15 cellular contexts compared by ENCODE assay signal in the genomic region with DNA sequence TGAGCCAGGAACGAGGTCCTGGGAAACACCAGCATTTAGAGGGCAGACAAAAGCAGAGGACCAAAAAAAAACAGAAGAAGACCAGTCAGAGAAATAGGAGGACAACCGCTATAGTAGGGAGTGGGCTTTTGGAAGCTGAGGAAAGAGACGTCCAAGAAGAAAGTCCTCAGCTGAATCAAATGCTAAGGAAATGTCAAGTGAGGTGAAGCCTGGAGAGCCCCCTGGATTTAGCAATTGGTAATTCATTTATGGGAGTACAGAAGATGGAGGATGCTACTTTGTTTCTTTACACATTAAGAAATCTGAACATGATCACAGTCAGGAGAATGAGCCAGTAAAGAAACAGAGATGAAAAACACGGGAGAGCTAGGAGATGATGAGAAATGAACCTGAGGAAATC.
"Had no signal": no experiment of that assay in that cellular context is flagged by ENCODE, and none has a peak within 500 bp of the region (broad histone marks: within the 10 kb centered on the region; RNA-seq: fewer than 3 reads in every experiment).

No MANE protein-coding gene starts in this region.

- ATAC-seq: natural killer cell treated with Interleukin-12 subunit alpha and Interleukin-12 subunit beta and Interleukin-15 and Interleukin-18, amount 100 ng/mL, for 72 hours; psoas muscle; stimulated activated naive CD8-positive, alpha-beta T cell treated with anti-CD3 and anti-CD28 coated beads, Interleukin-15, Interleukin-2, amounts not matched to agents 100 U/mL and 50 U/mL, for 24 hours had no signal

- H3K36me3 Mint-ChIP-seq: activated naive CD8-positive, alpha-beta T cell treated with anti-CD3 and anti-CD28 coated beads for 36 hours; natural killer cell treated with Interleukin-12 subunit alpha and Interleukin-12 subunit beta and Interleukin-15 and Interleukin-18, amount 100 ng/mL, for 72 hours had no signal

- H3K4me3 Mint-ChIP-seq: activated CD4-positive, alpha-beta memory T cell treated with anti-CD3 and anti-CD28 coated beads, Interleukin-2, amount 10 ng/mL, durations not matched to agents 7 days and 5 days; activated naive CD8-positive, alpha-beta T cell treated with anti-CD3 and anti-CD28 coated beads for 36 hours; natural killer cell treated with Interleukin-12 subunit alpha and Interleukin-12 subunit beta and Interleukin-15 and Interleukin-18, amount 100 ng/mL, for 72 hours had no signal

- H3K4me3 ChIP-seq: left lung, psoas muscle, sigmoid colon, upper lobe of left lung had no signal

- H3K4me1 Mint-ChIP-seq: activated CD4-positive, alpha-beta memory T cell treated with anti-CD3 and anti-CD28 coated beads, Interleukin-2, amount 10 ng/mL, durations not matched to agents 7 days and 5 days; activated naive CD8-positive, alpha-beta T cell treated with anti-CD3 and anti-CD28 coated beads for 36 hours had no signal

- H3K4me1 ChIP-seq: left lung, sigmoid colon, upper lobe of left lung had no signal

- H3K9me3 Mint-ChIP-seq: activated CD4-positive, alpha-beta memory T cell treated with anti-CD3 and anti-CD28 coated beads, Interleukin-2, amount 10 ng/mL, durations not matched to agents 7 days and 5 days; activated naive CD8-positive, alpha-beta T cell treated with anti-CD3 and anti-CD28 coated beads for 36 hours; natural killer cell treated with Interleukin-12 subunit alpha and Interleukin-12 subunit beta and Interleukin-15 and Interleukin-18, amount 100 ng/mL, for 72 hours had no signal

- H3K27me3 ChIP-seq: left lung, sigmoid colon, upper lobe of left lung had no signal

- H3K27ac Mint-ChIP-seq: activated CD4-positive, alpha-beta memory T cell treated with anti-CD3 and anti-CD28 coated beads, Interleukin-2, amount 10 ng/mL, durations not matched to agents 7 days and 5 days; activated naive CD8-positive, alpha-beta T cell treated with anti-CD3 and anti-CD28 coated beads for 36 hours; natural killer cell treated with Interleukin-12 subunit alpha and Interleukin-12 subunit beta and Interleukin-15 and Interleukin-18, amount 100 ng/mL, for 72 hours had no signal

- H3K9me3 ChIP-seq: left lung, psoas muscle, sigmoid colon, upper lobe of left lung had no signal

- H3K27ac ChIP-seq: left lung, psoas muscle, sigmoid colon, upper lobe of left lung had no signal

- DNase-seq: activated CD4-positive, alpha-beta memory T cell treated with anti-CD3 and anti-CD28 coated beads, Interleukin-2, amount 10 ng/mL, durations not matched to agents 7 days and 5 days; activated CD4-positive, alpha-beta T cell treated with anti-CD3 and anti-CD28 coated beads for 1 hour; activated gamma-delta T cell treated with Interleukin-2 at 50 U/mL for 16 hours; activated naive CD8-positive, alpha-beta T cell treated with anti-CD3 and anti-CD28 coated beads for 36 hours; activated T-cell treated with anti-CD3 and anti-CD28 coated beads, Interleukin-2, amount 50 U/mL, for 48 hours; anterior cingulate cortex; left lung; psoas muscle; sigmoid colon; stimulated activated CD4-positive, alpha-beta T cell treated with anti-CD3 and anti-CD28 coated beads, Interleukin-12 subunit alpha, Interleukin-12 subunit beta, amount 100 ng/mL, for 4 hours; stimulated activated CD8-positive, alpha-beta memory T cell treated with anti-CD3 and anti-CD28 coated beads, Interleukin-4, amount 100 ng/mL, for 48 hours; stimulated activated naive CD8-positive, alpha-beta T cell treated with anti-CD3 and anti-CD28 coated beads, Interleukin-15, Interleukin-2, amounts not matched to agents 100 U/mL and 50 U/mL, for 24 hours; T-helper 9 cell; upper lobe of left lung had no signal

- H3K27me3 Mint-ChIP-seq: activated CD4-positive, alpha-beta memory T cell treated with anti-CD3 and anti-CD28 coated beads, Interleukin-2, amount 10 ng/mL, durations not matched to agents 7 days and 5 days; activated naive CD8-positive, alpha-beta T cell treated with anti-CD3 and anti-CD28 coated beads for 36 hours had no signal
